Comparison of ENCODE assay signal across 29 cellular contexts in the genomic region with DNA sequence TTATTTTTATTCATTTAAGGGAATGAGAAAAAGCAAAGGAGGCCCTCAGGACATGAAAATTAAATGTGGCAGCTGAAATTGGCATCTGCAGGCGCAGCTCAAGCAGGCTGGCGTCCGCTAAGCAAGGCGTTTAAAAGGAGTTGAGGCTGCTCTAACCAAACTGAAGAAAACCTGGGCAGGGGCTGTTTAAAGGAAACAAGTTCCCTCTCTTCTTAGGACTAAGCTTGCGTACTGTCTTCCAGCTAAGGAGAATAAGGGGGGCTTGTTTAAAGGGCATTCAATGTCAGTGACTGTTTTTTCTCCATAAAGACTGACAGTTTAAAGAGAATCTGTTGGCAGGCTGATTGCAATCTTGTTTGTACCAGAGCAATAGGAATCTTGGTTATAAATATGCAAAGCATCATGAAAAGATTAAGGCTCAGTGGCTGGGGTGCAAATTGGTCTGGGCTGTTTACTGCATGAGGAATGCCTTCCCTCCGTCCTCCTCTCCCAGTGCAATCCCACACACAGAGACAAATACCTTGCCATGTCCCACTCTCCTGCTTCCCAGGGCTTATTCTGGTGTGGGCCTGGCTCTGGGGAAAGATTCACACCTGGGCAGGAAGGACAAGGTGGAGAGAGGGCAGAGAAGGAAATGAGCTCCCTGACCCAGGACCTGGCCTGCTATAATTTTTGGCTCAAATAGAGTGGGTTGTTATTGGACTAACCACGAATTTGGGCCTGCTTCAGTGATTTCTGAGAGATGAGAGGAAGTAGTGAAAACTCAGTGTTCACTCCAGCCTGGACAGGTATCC.
DNase-seq lines count a peak whose midpoint lies in the region; ATAC-seq and TF ChIP-seq lines count a peak whose summit lies in the region.
"Had no signal": no experiment of that assay in that cellular context is flagged by ENCODE, and none has a peak within 500 bp of the region (broad histone marks: within the 10 kb centered on the region; RNA-seq: fewer than 3 reads in every experiment).

No MANE protein-coding gene starts in this region.

- H2AFZ ChIP-seq in hepatocyte (no peak overlapping the region), parathyroid adenoma (peak overlapping the region; percentile 53)

- H3K4me3 ChIP-seq in hepatocyte (no peak overlapping the region), parathyroid adenoma (ENCODE audit: low read depth, low read length) (no peak overlapping the region)
- H3K4me3 ChIP-seq: A549, gastrocnemius medialis, sigmoid colon, SJCRH30 had no signal

- H3K4me3 Mint-ChIP-seq in brain, result peak overlapping the region in 3 of 5 experiments; percentile 4 to 41 (median 5)
- H3K4me3 Mint-ChIP-seq: activated CD8-positive, alpha-beta T cell treated with anti-CD3 and anti-CD28 coated beads for 36 hours; activated naive CD4-positive, alpha-beta T cell treated with anti-CD3 and anti-CD28 coated beads, Interleukin-2, amount 10 ng/mL, durations not matched to agents 7 days and 5 days; activated T-cell treated with anti-CD3 and anti-CD28 coated beads, Interleukin-2, amount 50 U/mL, for 24 hours; dendritic cell treated with granulocyte-macrophage colony-stimulating factor and Interleukin-4, amounts not matched to agents 40 ng/mL and 50 ng/mL, for 4 days; stimulated activated naive B cell treated with anti-CD40 and anti-IgM and Interleukin-4, amounts not matched to agents 10 μg/mL and 1 μg/mL and 100 μg/mL, for 72 hours; type B pancreatic cell had no signal

- no peaks in the 10 kb centered on the region for H3K36me3 Mint-ChIP-seq in brain
- H3K36me3 Mint-ChIP-seq: activated naive CD4-positive, alpha-beta T cell treated with anti-CD3 and anti-CD28 coated beads, Interleukin-2, amount 10 ng/mL, durations not matched to agents 7 days and 5 days; stimulated activated naive B cell treated with anti-CD40 and anti-IgM and Interleukin-4, amounts not matched to agents 10 μg/mL and 1 μg/mL and 100 μg/mL, for 72 hours; type B pancreatic cell had no signal

- no peaks in the 10 kb centered on the region for H3K79me2 ChIP-seq in hepatocyte
- H3K79me2 ChIP-seq in parathyroid adenoma, result no peaks in the 10 kb centered on the region

- H3K27me3 ChIP-seq in hepatocyte (no peaks in the 10 kb centered on the region), parathyroid adenoma (ENCODE audit: control insufficient read depth, insufficient read depth, low read length) (no peaks in the 10 kb centered on the region)
- H3K27me3 ChIP-seq: gastrocnemius medialis, sigmoid colon, SJCRH30 had no signal

- H3K9me3 ChIP-seq in hepatocyte (ENCODE audit: low read depth) (no peaks in the 10 kb centered on the region), parathyroid adenoma (ENCODE audit: control insufficient read depth, low read length) (no peaks in the 10 kb centered on the region)
- H3K9me3 ChIP-seq: gastrocnemius medialis, sigmoid colon, SJCRH30 had no signal

- peaks cover 43% of the 10 kb centered on the region for H3K4me1 Mint-ChIP-seq in brain
- H3K4me1 Mint-ChIP-seq: activated naive CD4-positive, alpha-beta T cell treated with anti-CD3 and anti-CD28 coated beads, Interleukin-2, amount 10 ng/mL, durations not matched to agents 7 days and 5 days; stimulated activated naive B cell treated with anti-CD40 and anti-IgM and Interleukin-4, amounts not matched to agents 10 μg/mL and 1 μg/mL and 100 μg/mL, for 72 hours had no signal

- peak overlapping the region; percentile 54 to 90 (median 75) for H3K27ac Mint-ChIP-seq in brain
- H3K27ac Mint-ChIP-seq: activated CD8-positive, alpha-beta T cell treated with anti-CD3 and anti-CD28 coated beads for 36 hours; activated naive CD4-positive, alpha-beta T cell treated with anti-CD3 and anti-CD28 coated beads, Interleukin-2, amount 10 ng/mL, durations not matched to agents 7 days and 5 days; activated T-cell treated with anti-CD3 and anti-CD28 coated beads, Interleukin-2, amount 50 U/mL, for 24 hours; dendritic cell treated with granulocyte-macrophage colony-stimulating factor and Interleukin-4, amounts not matched to agents 40 ng/mL and 50 ng/mL, for 4 days; stimulated activated naive B cell treated with anti-CD40 and anti-IgM and Interleukin-4, amounts not matched to agents 10 μg/mL and 1 μg/mL and 100 μg/mL, for 72 hours; type B pancreatic cell had no signal

- TF ChIP-seq CTCF in brain (conservative IDR thresholded peaks at IDR 0.05), result no peak
- no peak for TF ChIP-seq CTCF in hepatocyte (IDR thresholded peaks at IDR 0.05; ENCODE audit: poor library complexity)
- TF ChIP-seq CTCF in parathyroid adenoma (IDR thresholded peaks at IDR 0.05), result no peak

- peaks cover 31% of the 10 kb centered on the region for H3K4me1 ChIP-seq in hepatocyte (ENCODE audit: insufficient read depth)
- H3K4me1 ChIP-seq in parathyroid adenoma, result peaks cover 7% of the 10 kb centered on the region
- H3K4me1 ChIP-seq: gastrocnemius medialis, SJCRH30 had no signal

- no peaks in the 10 kb centered on the region for H3K9me2 ChIP-seq in hepatocyte (replicated peaks; ENCODE audit: insufficient read depth)

- H3K27ac ChIP-seq in hepatocyte, result peak overlapping the region; percentile 30
- no peak overlapping the region for H3K27ac ChIP-seq in parathyroid adenoma
- H3K27ac ChIP-seq: A549, epithelial cell of prostate, gastrocnemius medialis, SJCRH30 had no signal

- DNase-seq in Ammon's horn (ENCODE audit: low spot score) (peak; percentile 57), hepatocyte (ENCODE audit: low spot score) (no peak), DMS114 treated with DMSO at 0.1 percent for 48 hours (lab: John Stamatoyannopoulos, UW; ENCODE audit: unreplicated experiment) (no peak), EL (no peak)
- no peak for DNase-seq in central memory CD4-positive, alpha-beta T cell
- DNase-seq: activated CD4-positive, CD25-positive, alpha-beta regulatory T cell; activated CD8-positive, alpha-beta T cell treated with anti-CD3 and anti-CD28 coated beads for 36 hours; activated naive CD4-positive, alpha-beta T cell treated with anti-CD3 and anti-CD28 coated beads, Interleukin-2, amount 10 ng/mL, durations not matched to agents 7 days and 5 days; activated T-cell treated with anti-CD3 and anti-CD28 coated beads, Interleukin-2, amount 50 U/mL, for 24 hours; gastrocnemius medialis; GDM1; H7; left colon; NCI-H1417 treated with DMSO at 0.1 percent for 48 hours; NCI-H2171; NCI-H69; occipital lobe; OCI-M1; sigmoid colon; SJCRH30; stimulated activated naive B cell treated with anti-CD40 and anti-IgM and Interleukin-4, amounts not matched to agents 10 μg/mL and 1 μg/mL and 100 μg/mL, for 72 hours had no signal

- no peaks in the 10 kb centered on the region for H3K36me3 ChIP-seq in hepatocyte (replicated peaks; ENCODE audit: insufficient read depth, low read depth)
- no peaks in the 10 kb centered on the region for H3K36me3 ChIP-seq in parathyroid adenoma (ENCODE audit: control insufficient read depth, insufficient read depth, low read length)
- H3K36me3 ChIP-seq: gastrocnemius medialis, sigmoid colon, SJCRH30 had no signal

- no peak overlapping the region for H3K9ac ChIP-seq in parathyroid adenoma

- no peak for ATAC-seq in HG03095 (IDR thresholded peaks at IDR 0.05; ENCODE audit: unreplicated experiment)
- ATAC-seq: A549; activated CD8-positive, alpha-beta T cell treated with anti-CD3 and anti-CD28 coated beads for 36 hours; gastrocnemius medialis; HepG2; left colon; stimulated activated naive B cell treated with anti-CD40 and anti-IgM and Interleukin-4, amounts not matched to agents 10 μg/mL and 1 μg/mL and 100 μg/mL, for 72 hours had no signal

- H4K20me1 ChIP-seq in hepatocyte (ENCODE audit: insufficient read depth, poor library complexity, severe bottlenecking), result no peaks in the 10 kb centered on the region

- H3K4me2 ChIP-seq in hepatocyte (peak overlapping the region; percentile 3), parathyroid adenoma (ENCODE audit: low read length) (no peak overlapping the region)
- H3K4me2 ChIP-seq: A549 had no signal

- H3K27me3 Mint-ChIP-seq in brain, result peaks cover 6% of the 10 kb centered on the region
- H3K27me3 Mint-ChIP-seq: stimulated activated naive B cell treated with anti-CD40 and anti-IgM and Interleukin-4, amounts not matched to agents 10 μg/mL and 1 μg/mL and 100 μg/mL, for 72 hours; type B pancreatic cell had no signal

- 51% methylated on average over 7 of the region's 7 CpGs for WGBS in hepatocyte (ENCODE audit: low lambda C conversion rate, missing lambda C conversion rate)

- H3K9me3 Mint-ChIP-seq in brain, result peaks cover 0 to 8% (median 0%) of the 10 kb centered on the region in 5 experiments
- H3K9me3 Mint-ChIP-seq: activated T-cell treated with anti-CD3 and anti-CD28 coated beads, Interleukin-2, amount 50 U/mL, for 24 hours had no signal
